8 cellular contexts compared by ENCODE assay signal in genomic region chr1:145918144-145918991, GRCh38. TPM values are rescaled to one million over a fixed set of nuclear protein-coding genes. Genes with fewer than 3 reads are reported as not detected.
DNase-seq lines count a peak whose midpoint lies in the region; ATAC-seq and TF ChIP-seq lines count a peak whose summit lies in the region.

PEX11B (minus strand) TSS chr1:145918717; CDS start chr1:145918688, 29 bp downstream.

- intact Hi-C loops in T-helper 2 cell treated with Interferon-gamma antibody and Interleukin-4, amounts not matched to agents 100 ng/mL and 5 ng/mL, for 36 hours (cut with micrococcal nuclease): loop anchor here (1.0 to 2.0 kb wide), 5 partner anchors 9 to 78 kb away; partner anchors contain the start of genes ANKRD35, PIAS3, RBM8A and TXNIP
- intact Hi-C loops in right cardiac atrium (cut with DNase I): loop anchor here in 1 of 4 donors (10.0 kb wide), 1 partner anchor 74 kb away; the partner anchor contains the start of gene NUDT17
- intact Hi-C loops in vagina (cut with DNase I): loop anchor here (5.0 to 10.0 kb wide), 3 partner anchors 44 to 96 kb away; partner anchors contain the start of genes ANKRD34A, PIAS3 and POLR3GL

- H3K4me3 ChIP-seq in right cardiac atrium (ENCODE audit: low read length): peak within 1 kb of the TSS; percentile 72
- peak within 1 kb of the TSS; percentile 78 for H3K4me3 ChIP-seq in rectal smooth muscle tissue (ENCODE audit: low read length)
- peak within 1 kb of the TSS; percentile 94 to 97 for H3K4me3 ChIP-seq in vagina

- H3K4me1 ChIP-seq in right cardiac atrium (ENCODE audit: control insufficient read depth, insufficient read depth, low read length) (peaks cover 2% of the 10 kb centered on the region), rectal smooth muscle tissue (ENCODE audit: control insufficient read depth, insufficient read depth, low read length) (peaks cover 11% of the 10 kb centered on the region), vagina (peaks cover 31% of the 10 kb centered on the region)

- DNase-seq in NCI-H1930 (lab: John Stamatoyannopoulos, UW): peak; percentile 67 to 75
- DNase-seq in right cardiac atrium: peak; percentile 89 to 96 (median 96)
- DNase-seq in vagina (ENCODE audit: extremely low spot score in 2 of 2): peak in 1 of 2 donors; percentile 96

- under 1% methylated on average over 51 of the region's 51 CpGs for WGBS in right cardiac atrium

- H3K9me3 ChIP-seq in right cardiac atrium (ENCODE audit: control insufficient read depth, low read length) (no peaks in the 10 kb centered on the region), vagina (no peaks in the 10 kb centered on the region)

- H3K9ac ChIP-seq in rectal smooth muscle tissue (ENCODE audit: low read length): peak within 1 kb of the TSS; percentile 98

- H3K27me3 ChIP-seq in right cardiac atrium (ENCODE audit: control insufficient read depth, insufficient read depth): no peaks in the 10 kb centered on the region
- H3K27me3 ChIP-seq in rectal smooth muscle tissue (ENCODE audit: control insufficient read depth, insufficient read depth, low read length): no peaks in the 10 kb centered on the region
- no peaks in the 10 kb centered on the region for H3K27me3 ChIP-seq in vagina

- H3K36me3 ChIP-seq in rectal smooth muscle tissue (ENCODE audit: control insufficient read depth, insufficient read depth, low read length): peaks cover 5% of the 10 kb centered on the region
- peaks cover 0 to 33% of the 10 kb centered on the region in 2 donors for H3K36me3 ChIP-seq in vagina

- ATAC-seq in GM18499 (IDR thresholded peaks at IDR 0.05; ENCODE audit: insufficient read depth, unreplicated experiment): peak; percentile 44
- peak; percentile 54 for ATAC-seq in HG02973 (IDR thresholded peaks at IDR 0.05; ENCODE audit: unreplicated experiment)
- peak; percentile 96 for ATAC-seq in right cardiac atrium

- H3K27ac ChIP-seq in angular gyrus (ENCODE audit: low read depth, low read length) (peak within 1 kb of the TSS; percentile 90), right cardiac atrium (ENCODE audit: low read length) (peak within 1 kb of the TSS; percentile 76), rectal smooth muscle tissue (ENCODE audit: low read depth, low read length) (peak within 1 kb of the TSS; percentile 97), vagina (peak within 1 kb of the TSS; percentile 81)

- no peak for TF ChIP-seq CTCF in vagina (IDR thresholded peaks at IDR 0.05)

- peak in 1 of 2 donors; percentile 37 for TF ChIP-seq POLR2A in vagina (IDR thresholded peaks at IDR 0.05)

RNA-seq across cellular contexts. Expression of gene PEX11B, which starts in this region (rescaled TPM):
- 29.8 and 31.3 TPM in 2 replicates for total RNA-seq in T-helper 2 cell treated with Interferon-gamma antibody and Interleukin-4, amounts not matched to agents 100 ng/mL and 5 ng/mL, for 36 hours
- total RNA-seq in right cardiac atrium: 10 to 100 TPM; 21.4 to 23.7 (median 22.4) TPM
- 22.8 TPM for polyA plus RNA-seq in right cardiac atrium
- 23.6 TPM for total RNA-seq in vagina

Comparison
In these comparisons a context has a peak if more than half of its experiments do, and no peak if none do; other contexts are left out.
1. ATAC-seq: peak in every context shown above with its lines; median percentile 96 in right cardiac atrium; 54 in HG02973; 44 in GM18499.